10 cellular contexts compared by ENCODE assay signal in genomic region chr13:46172531-46172991, GRCh38.
DNase-seq lines count a peak whose midpoint lies in the region; ATAC-seq lines count a peak whose summit lies in the region.
"Had no signal": no experiment of that assay in that cellular context is flagged by ENCODE, and none has a peak within 500 bp of the region (broad histone marks: within the 10 kb centered on the region; RNA-seq: fewer than 3 reads in every experiment).

No MANE protein-coding gene starts in this region.

- H3K4me3 Mint-ChIP-seq in activated naive CD8-positive, alpha-beta T cell = peak overlapping the region; percentile 97

- H3K4me1 Mint-ChIP-seq in activated naive CD8-positive, alpha-beta T cell (ENCODE audit: low read depth) = peaks cover 99% of the 10 kb centered on the region

- H3K27me3 Mint-ChIP-seq in activated naive CD8-positive, alpha-beta T cell = no peaks in the 10 kb centered on the region

- peak overlapping the region; percentile 96 for H3K27ac Mint-ChIP-seq in activated naive CD8-positive, alpha-beta T cell

- peaks cover 17% of the 10 kb centered on the region for H3K36me3 Mint-ChIP-seq in activated naive CD8-positive, alpha-beta T cell

- ATAC-seq in HG03354 (IDR thresholded peaks at IDR 0.05; ENCODE audit: poor library complexity, severe bottlenecking, unreplicated experiment) (no peak), HG03439 (IDR thresholded peaks at IDR 0.05; ENCODE audit: unreplicated experiment) (no peak)

- no peaks in the 10 kb centered on the region for H3K9me3 Mint-ChIP-seq in activated naive CD8-positive, alpha-beta T cell (ENCODE audit: low read depth)

- peak; percentile 56 for DNase-seq in activated T-cell treated with anti-CD3 and anti-CD28 coated beads, Interleukin-2, amount 50 U/mL, for 1 hour
- DNase-seq in activated T-cell treated with anti-CD3 and anti-CD28 coated beads for 4 hours (no peak), OCI-M1 (lab: John Stamatoyannopoulos, UW) (peak; percentile 40), NCI-H510A (lab: John Stamatoyannopoulos, UW) (no peak)
- DNase-seq in stimulated activated naive CD4-positive, alpha-beta T cell treated with Interleukin-2 at 50 U/mL for 16 hours (lab: John Stamatoyannopoulos, UW) = peak; percentile 16
- DNase-seq: NCI-H187 treated with DMSO at 0.1 percent for 48 hours, uterus had no signal

Comparison
In these comparisons a context has a peak if more than half of its experiments do, and no peak if none do; other contexts are left out.
1. DNase-seq: peak in activated T-cell treated with anti-CD3 and anti-CD28 coated beads, Interleukin-2, amount 50 U/mL, for 1 hour (single experiment), OCI-M1 (single experiment) and stimulated activated naive CD4-positive, alpha-beta T cell treated with Interleukin-2 at 50 U/mL for 16 hours (single experiment); none in activated T-cell treated with anti-CD3 and anti-CD28 coated beads for 4 hours (single experiment) and NCI-H510A (single experiment).